ENCODE assay signal across 8 cellular contexts in the genomic region with DNA sequence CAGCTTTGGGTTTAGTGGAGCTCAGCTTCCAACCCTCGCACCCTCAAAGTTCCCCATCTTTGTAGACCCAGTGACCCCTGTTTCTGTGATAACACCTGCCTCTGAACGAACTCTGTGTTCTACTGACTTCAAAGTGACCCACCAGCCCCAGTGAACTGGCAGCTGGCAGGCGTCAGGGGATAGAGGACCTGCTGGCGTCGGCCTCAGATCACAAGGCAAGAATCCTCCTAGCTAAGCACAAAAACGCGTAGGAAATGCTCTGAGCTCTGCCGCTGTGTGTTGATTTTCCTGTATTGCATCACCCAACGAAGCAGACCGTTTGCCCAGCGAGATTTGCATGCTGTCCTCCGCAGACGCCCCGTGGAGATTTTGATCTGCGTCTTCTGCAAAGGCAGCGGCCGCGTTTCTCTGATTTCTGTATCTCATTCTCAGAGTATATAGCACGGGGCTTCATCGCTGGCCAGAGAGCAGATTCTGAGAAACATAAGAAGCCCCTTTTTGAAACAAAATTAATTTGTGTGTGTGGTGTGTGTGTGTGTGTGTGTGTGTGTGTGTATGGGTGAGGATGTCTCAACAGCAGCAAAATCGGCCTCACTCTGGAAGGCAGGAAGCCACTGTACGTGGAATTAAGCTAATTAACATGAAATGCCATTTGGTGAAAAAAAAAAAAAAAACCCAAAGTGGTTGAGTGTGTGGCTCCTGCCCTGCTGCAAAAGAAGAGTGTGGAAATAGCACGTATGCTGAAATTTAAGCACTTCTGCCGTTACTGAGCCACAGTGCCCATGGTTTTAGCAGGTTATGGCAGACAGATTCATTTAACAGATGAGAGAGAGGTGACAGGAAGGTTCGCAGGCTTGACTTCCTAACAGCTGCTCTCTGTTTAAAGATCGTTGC. TPM values are rescaled to one million over a fixed set of nuclear protein-coding genes. Genes with fewer than 3 reads are reported as not detected.
DNase-seq lines count a peak whose midpoint lies in the region; ATAC-seq lines count a peak whose summit lies in the region.

No MANE protein-coding gene starts in this region.

- no peaks in the 10 kb centered on the region; the same call in 1 of the 2 replicates for H3K27me3 ChIP-seq in H7 (ENCODE audit: control insufficient read depth, insufficient read depth, low read length)

- DNase-seq in H7 (peak; percentile 51), NCI-H460 (ENCODE audit: extremely low read depth, low read depth) (peak; percentile 95), left cardiac atrium (peak; percentile 56), sciatic nerve (ENCODE audit: low spot score) (no peak), NCI-H1694 treated with DMSO at 0.1 percent for 48 hours (lab: John Stamatoyannopoulos, UW) (no peak), kidney glomerular epithelial cell (lab: John Stamatoyannopoulos, UW) (no peak)
- DNase-seq in activated naive CD4-positive, alpha-beta T cell treated with anti-CD3 and anti-CD28 coated beads for 36 hours: peak; percentile 84

- intact Hi-C loops in activated naive CD4-positive, alpha-beta T cell treated with anti-CD3 and anti-CD28 coated beads for 36 hours (cut with micrococcal nuclease): loop anchor here (1.0 to 5.0 kb wide), 5 partner anchors 10 to 55 kb away; a partner anchor contains a TSS
- intact Hi-C loops in left cardiac atrium (cut with DNase I) (no loop called here), sciatic nerve (cut with DNase I) (no loop called here)

- ATAC-seq in left cardiac atrium (peak; percentile 81 to 87), sciatic nerve (peak; percentile 91)

- H3K4me1 ChIP-seq in ES-I3 (ENCODE audit: insufficient read depth, low read length): no peaks in the 10 kb centered on the region; the same call in 1 of the 2 replicates

- peaks cover 8% of the 10 kb centered on the region for H3K9me3 ChIP-seq in ES-I3 (ENCODE audit: control insufficient read depth, insufficient read depth, low read length)

- H3K9ac ChIP-seq in ES-I3 (ENCODE audit: low read depth, low read length): peak overlapping the region; percentile 47

- H3K36me3 ChIP-seq in ES-I3 (ENCODE audit: insufficient read depth, low read length) (no peaks in the 10 kb centered on the region), H7 (replicated peaks; ENCODE audit: control insufficient read depth, insufficient read depth, low read length) (no peaks in the 10 kb centered on the region)

- H3K4me3 ChIP-seq in H7 (ENCODE audit: insufficient read depth, low read depth, low read length): no peak overlapping the region

- peaks cover 20% of the 10 kb centered on the region for H3K36me3 Mint-ChIP-seq in activated naive CD4-positive, alpha-beta T cell treated with anti-CD3 and anti-CD28 coated beads for 36 hours (ENCODE audit: low read depth)

- H3K4me3 Mint-ChIP-seq in activated naive CD4-positive, alpha-beta T cell treated with anti-CD3 and anti-CD28 coated beads for 36 hours: peak overlapping the region; percentile 88

- peaks cover 3% of the 10 kb centered on the region for H3K9me3 Mint-ChIP-seq in activated naive CD4-positive, alpha-beta T cell treated with anti-CD3 and anti-CD28 coated beads for 36 hours

- no peaks in the 10 kb centered on the region for H3K27me3 Mint-ChIP-seq in activated naive CD4-positive, alpha-beta T cell treated with anti-CD3 and anti-CD28 coated beads for 36 hours (ENCODE audit: low read depth)

- H3K4me1 Mint-ChIP-seq in activated naive CD4-positive, alpha-beta T cell treated with anti-CD3 and anti-CD28 coated beads for 36 hours (ENCODE audit: low read depth): peaks cover 66% of the 10 kb centered on the region

- H3K27ac Mint-ChIP-seq in activated naive CD4-positive, alpha-beta T cell treated with anti-CD3 and anti-CD28 coated beads for 36 hours: peak overlapping the region; percentile 100

- CTCF ChIA-PET in activated naive CD4-positive, alpha-beta T cell treated with anti-CD3 and anti-CD28 coated beads for 36 hours (lab: Charles Lee): no interaction called here

RNA-seq across cellular contexts. Expression of a gene that starts 29.2 kb away (rescaled TPM):
- total RNA-seq in H7 (2014; rRNA removed; shearing (Covaris generic)): 36.5 and 37.0 TPM in 2 replicates
- total RNA-seq in NCI-H460 (2014; rRNA removed; shearing (Covaris generic)): 14.7 and 16.7 TPM in 2 replicates
- 22.0 and 22.8 TPM in 2 replicates for polyA plus RNA-seq in NCI-H460 (2014; cell fraction: nucleus; rRNA removed)
- total RNA-seq in activated naive CD4-positive, alpha-beta T cell treated with anti-CD3 and anti-CD28 coated beads for 36 hours: 10 to 100 TPM; 45.1 to 47.2 TPM
- total RNA-seq in left cardiac atrium (10 to 100 TPM; 26.4 to 27.7 TPM), sciatic nerve (35.0 TPM)

RNA-seq across cellular contexts. Expression of a gene that starts 55.1 kb away (rescaled TPM):
- total RNA-seq in H7 (2014; rRNA removed; shearing (Covaris generic)): 0.03 and 0.15 TPM in 2 replicates
- not detected in 2 replicates for total RNA-seq in NCI-H460 (2014; rRNA removed; shearing (Covaris generic))
- 0.05 TPM in 1 of 2 replicates, not detected in the other for polyA plus RNA-seq in NCI-H460 (2014; cell fraction: nucleus; rRNA removed)
- total RNA-seq in activated naive CD4-positive, alpha-beta T cell treated with anti-CD3 and anti-CD28 coated beads for 36 hours: 10 to 100 TPM in 1 of 2 experiments, 1 to 10 TPM in 1; 9.8 to 10.6 TPM
- total RNA-seq in left cardiac atrium (1 to 10 TPM; 1.8 to 3.0 TPM), sciatic nerve (2.5 TPM)

Comparison
In these comparisons a context has a peak if more than half of its experiments do, and no peak if none do; other contexts are left out.
1. DNase-seq: peak in H7 (single experiment), NCI-H460 (single experiment), activated naive CD4-positive, alpha-beta T cell treated with anti-CD3 and anti-CD28 coated beads for 36 hours (single experiment) and left cardiac atrium (single experiment); none in sciatic nerve (single experiment), NCI-H1694 treated with DMSO at 0.1 percent for 48 hours (single experiment) and kidney glomerular epithelial cell (single experiment).